9 cellular contexts compared by ENCODE assay signal in genomic region chr12:7642876-7643309, GRCh38. TPM values are rescaled to one million over a fixed set of nuclear protein-coding genes. Genes with fewer than 3 reads are reported as not detected.
DNase-seq lines count a peak whose midpoint lies in the region.
"Had no signal": no experiment of that assay in that cellular context is flagged by ENCODE, and none has a peak within 500 bp of the region (broad histone marks: within the 10 kb centered on the region; RNA-seq: fewer than 3 reads in every experiment).

No MANE protein-coding gene starts in this region.

- DNase-seq in activated naive CD4-positive, alpha-beta T cell treated with anti-CD3 and anti-CD28 coated beads for 36 hours = peak; percentile 72
- DNase-seq in activated naive CD4-positive, alpha-beta T cell treated with anti-CD3 and anti-CD28 coated beads, Interleukin-2, amount 50 U/mL, for 16 hours = no peak
- peak; percentile 15 for DNase-seq in NOMO-1 treated with dmso at 0.1 percent for 144 hours (lab: John Stamatoyannopoulos, UW; ENCODE audit: unreplicated experiment)
- peak; percentile 5 to 40 for DNase-seq in dermis microvascular lymphatic vessel endothelial cell (ENCODE audit: low read depth in 2 of 2)
- peak; percentile 44 for DNase-seq in stimulated activated CD4-positive, alpha-beta T cell treated with anti-CD3 and anti-CD28 coated beads, Interleukin-4, amount 100 ng/mL, for 24 hours
- no peak for DNase-seq in AG20443 (ENCODE audit: low spot score)
- DNase-seq in activated CD4-positive, CD25-positive, alpha-beta regulatory T cell (lab: John Stamatoyannopoulos, UW) = no peak
- DNase-seq in effector memory CD4-positive, alpha-beta T cell = no peak

- intact Hi-C loops in activated naive CD4-positive, alpha-beta T cell treated with anti-CD3 and anti-CD28 coated beads for 36 hours (cut with micrococcal nuclease) = loop anchor here (5.0 to 10.0 kb wide), 3 partner anchors 352 to 628 kb away; partner anchors contain the start of genes CLSTN3 and LPCAT3

- H3K9me3 Mint-ChIP-seq in activated naive CD4-positive, alpha-beta T cell treated with anti-CD3 and anti-CD28 coated beads for 36 hours = no peaks in the 10 kb centered on the region

- H3K27ac Mint-ChIP-seq in activated naive CD4-positive, alpha-beta T cell treated with anti-CD3 and anti-CD28 coated beads for 36 hours = no peak overlapping the region

- H3K4me3 ChIP-seq in effector memory CD4-positive, alpha-beta T cell (ENCODE audit: insufficient read depth, low read depth, low read length, poor library complexity, severe bottlenecking) = no peak overlapping the region
- H3K4me3 ChIP-seq: SK-N-MC had no signal

- CTCF ChIA-PET in activated naive CD4-positive, alpha-beta T cell treated with anti-CD3 and anti-CD28 coated beads for 36 hours (lab: Charles Lee) = interaction anchor here (0.6 to 3.9 kb wide), 18 partner anchors 9 to 498 kb away, joined by 3 to 42 read pairs (median 4); partner anchors contain the start of gene SLC2A3

- no peak overlapping the region for H3K4me3 Mint-ChIP-seq in activated naive CD4-positive, alpha-beta T cell treated with anti-CD3 and anti-CD28 coated beads for 36 hours

- H3K36me3 Mint-ChIP-seq in activated naive CD4-positive, alpha-beta T cell treated with anti-CD3 and anti-CD28 coated beads for 36 hours (ENCODE audit: low read depth) = no peaks in the 10 kb centered on the region

- no peaks in the 10 kb centered on the region for H3K9me3 ChIP-seq in effector memory CD4-positive, alpha-beta T cell (ENCODE audit: control insufficient read depth, low read length)

- H3K27ac ChIP-seq in effector memory CD4-positive, alpha-beta T cell (ENCODE audit: insufficient read depth, low read length, poor library complexity, severe bottlenecking) = no peak overlapping the region
- H3K27ac ChIP-seq: SK-N-MC had no signal

- no peaks in the 10 kb centered on the region for H3K36me3 ChIP-seq in effector memory CD4-positive, alpha-beta T cell (ENCODE audit: control insufficient read depth, insufficient read depth, low read length)

- H3K27me3 ChIP-seq in effector memory CD4-positive, alpha-beta T cell (replicated peaks; ENCODE audit: control insufficient read depth, insufficient read depth, low read length, poor library complexity, severe bottlenecking) = no peaks in the 10 kb centered on the region

- H3K4me1 Mint-ChIP-seq in activated naive CD4-positive, alpha-beta T cell treated with anti-CD3 and anti-CD28 coated beads for 36 hours (ENCODE audit: low read depth) = peaks cover 20% of the 10 kb centered on the region

- no peaks in the 10 kb centered on the region for H3K27me3 Mint-ChIP-seq in activated naive CD4-positive, alpha-beta T cell treated with anti-CD3 and anti-CD28 coated beads for 36 hours (ENCODE audit: low read depth)

- peaks cover 7% of the 10 kb centered on the region for H3K4me1 ChIP-seq in effector memory CD4-positive, alpha-beta T cell (ENCODE audit: control insufficient read depth, insufficient read depth, low read length, poor library complexity, severe bottlenecking)

RNA-seq across cellular contexts. Expression of gene APOBEC1, which starts 22.8 kb away (rescaled TPM):
- not detected for total RNA-seq in activated naive CD4-positive, alpha-beta T cell treated with anti-CD3 and anti-CD28 coated beads for 36 hours
- total RNA-seq in dermis microvascular lymphatic vessel endothelial cell = not detected in 2 replicates

RNA-seq across cellular contexts. Expression of gene GDF3, which starts 52.7 kb away (rescaled TPM):
- total RNA-seq in activated naive CD4-positive, alpha-beta T cell treated with anti-CD3 and anti-CD28 coated beads for 36 hours = not detected
- 0.51 and 1.0 TPM in 2 replicates for total RNA-seq in dermis microvascular lymphatic vessel endothelial cell

Comparison
In these comparisons a context has a peak if more than half of its experiments do, and no peak if none do; other contexts are left out.
1. DNase-seq: peak in activated naive CD4-positive, alpha-beta T cell treated with anti-CD3 and anti-CD28 coated beads for 36 hours (single experiment), NOMO-1 treated with dmso at 0.1 percent for 144 hours (single experiment), dermis microvascular lymphatic vessel endothelial cell (2 of 2) and stimulated activated CD4-positive, alpha-beta T cell treated with anti-CD3 and anti-CD28 coated beads, Interleukin-4, amount 100 ng/mL, for 24 hours (single experiment); none in activated naive CD4-positive, alpha-beta T cell treated with anti-CD3 and anti-CD28 coated beads, Interleukin-2, amount 50 U/mL, for 16 hours (single experiment), AG20443 (single experiment), activated CD4-positive, CD25-positive, alpha-beta regulatory T cell (0 of 4) and effector memory CD4-positive, alpha-beta T cell (0 of 3).